ENCODE assay signal across 1 cellular context in the genomic region with DNA sequence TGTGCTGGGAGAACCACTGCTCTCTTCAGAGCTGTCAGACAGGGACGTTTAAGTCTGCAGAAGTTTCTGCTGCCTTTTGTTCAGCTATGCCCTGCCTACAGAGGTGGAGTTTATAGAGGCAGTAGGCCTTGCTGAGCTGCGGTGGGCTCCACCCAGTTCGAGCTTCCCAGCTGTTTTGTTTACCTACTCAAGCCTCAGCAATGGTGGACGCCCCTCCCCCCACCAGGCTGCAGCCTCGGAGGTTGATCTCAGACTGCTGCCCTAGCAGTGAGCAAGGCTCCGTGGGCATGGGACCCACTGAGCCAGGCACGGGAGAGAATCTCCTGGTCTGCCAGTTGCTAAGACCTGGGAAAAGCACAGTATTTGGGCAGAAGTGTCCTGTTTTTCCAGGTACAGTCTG.
TF ChIP-seq lines count a peak whose summit lies in the region.

No MANE protein-coding gene starts in this region.

TF ChIP-seq in H1, 55 proteins besides CTCF, POLR2A, EP300 and RAD21:
- TF ChIP-seq KDM4A (IDR thresholded peaks at IDR 0.05; ENCODE audit: low read depth, low read length, severe bottlenecking) (peak; percentile 36), ASH2L (IDR thresholded peaks at IDR 0.05; ENCODE audit: low read length) (peak; percentile 63), RBBP5 (IDR thresholded peaks at IDR 0.05; ENCODE audit: borderline replicate concordance, low read depth, low read length) (peak; percentile 74; the same call in 1 of the 2 replicates)
